ENCODE assay signal across 10 cellular contexts in genomic region chr5:35246928-35247644, GRCh38. TPM values are rescaled to one million over a fixed set of nuclear protein-coding genes. Genes with fewer than 3 reads are reported as not detected.
DNase-seq lines count a peak whose midpoint lies in the region; ATAC-seq and TF ChIP-seq lines count a peak whose summit lies in the region.
"Had no signal": no experiment of that assay in that cellular context is flagged by ENCODE, and none has a peak within 500 bp of the region (broad histone marks: within the 10 kb centered on the region; RNA-seq: fewer than 3 reads in every experiment).

No MANE protein-coding gene starts in this region.

- no peak overlapping the region for H3K4me2 ChIP-seq in OCI-LY7 (ENCODE audit: low read length)

- CTCF ChIA-PET in OCI-LY7 (lab: Charles Lee; ENCODE audit: unreplicated experiment), result no interaction called here

- H3K9ac ChIP-seq in duodenal mucosa (ENCODE audit: low read depth in 1 of 2, low read length in 2 of 2), result peak overlapping the region in 1 of 2 donors; percentile 30

- peaks cover 24 to 29% of the 10 kb centered on the region in 2 donors for H3K4me1 ChIP-seq in duodenal mucosa (ENCODE audit: control insufficient read depth in 1 of 2, insufficient read depth in 2 of 2, low read length in 2 of 2)
- no peaks in the 10 kb centered on the region for H3K4me1 ChIP-seq in mucosa of descending colon (ENCODE audit: low read depth)
- no peaks in the 10 kb centered on the region for H3K4me1 ChIP-seq in OCI-LY7 (ENCODE audit: insufficient read depth, low read length, poor library complexity, severe bottlenecking)

- H3K9me3 ChIP-seq in duodenal mucosa (ENCODE audit: control insufficient read depth in 1 of 2, low read length in 2 of 2) (no peaks in the 10 kb centered on the region), mucosa of descending colon (no peaks in the 10 kb centered on the region), OCI-LY7 (ENCODE audit: low read length) (no peaks in the 10 kb centered on the region)
- H3K9me3 ChIP-seq: upper lobe of right lung had no signal

- H3K4me3 ChIP-seq in duodenal mucosa (ENCODE audit: low read depth in 1 of 2, low read length in 2 of 2), result peak overlapping the region in 1 of 2 donors; percentile 18
- H3K4me3 ChIP-seq in mucosa of descending colon, result no peak overlapping the region
- H3K4me3 ChIP-seq in OCI-LY7 (ENCODE audit: low read depth, low read length, poor library complexity, severe bottlenecking), result no peak overlapping the region
- H3K4me3 ChIP-seq: upper lobe of right lung had no signal

- ATAC-seq in Right ventricle myocardium superior (ENCODE audit: poor library complexity) (peak; percentile 83), mucosa of descending colon (peak; percentile 85), HG03460 (IDR thresholded peaks at IDR 0.05; ENCODE audit: unreplicated experiment) (no peak)
- ATAC-seq: upper lobe of right lung had no signal

- H3K36me3 ChIP-seq in duodenal mucosa (ENCODE audit: control insufficient read depth in 1 of 2, insufficient read depth in 2 of 2, low read length in 2 of 2) (no peaks in the 10 kb centered on the region), mucosa of descending colon (ENCODE audit: low read depth) (no peaks in the 10 kb centered on the region), OCI-LY7 (ENCODE audit: insufficient read depth, low read length) (no peaks in the 10 kb centered on the region)
- H3K36me3 ChIP-seq: upper lobe of right lung had no signal

- H3K9me2 ChIP-seq in OCI-LY7 (ENCODE audit: insufficient read depth, low read length), result no peaks in the 10 kb centered on the region

- no peaks in the 10 kb centered on the region for H3K27me3 ChIP-seq in duodenal mucosa (ENCODE audit: control insufficient read depth in 1 of 2, insufficient read depth in 2 of 2, low read length in 2 of 2)
- H3K27me3 ChIP-seq: upper lobe of right lung had no signal

- intact Hi-C loops in Right ventricle myocardium superior (cut with DNase I), result no loop called here
- intact Hi-C loops in cardiac septum (cut with DNase I), result no loop called here
- intact Hi-C loops in mucosa of descending colon (cut with DNase I, micrococcal nuclease), result loop anchor here in 1 of 2 donors (5.0 kb wide), 1 partner anchor 155 kb away; no protein-coding TSS in a partner anchor
- intact Hi-C loops in OCI-LY7 (cut with micrococcal nuclease; ENCODE audit: unreplicated experiment), result loop anchor here (10.0 kb wide), 1 partner anchor 698 kb away; no protein-coding TSS in a partner anchor

- TF ChIP-seq CTCF in mucosa of descending colon (IDR thresholded peaks at IDR 0.05), result no peak
- TF ChIP-seq CTCF in OCI-LY7 (conservative IDR thresholded peaks at IDR 0.05; ENCODE audit: low read length), result no peak

- DNase-seq in Right ventricle myocardium superior, result peak; percentile 77
- no peak for DNase-seq in cardiac septum (ENCODE audit: low spot score)
- DNase-seq in mucosa of descending colon, result peak; percentile 61 to 72 (median 65)
- DNase-seq in activated CD8-positive, alpha-beta memory T cell treated with anti-CD3 and anti-CD28 coated beads for 24 hours, result no peak
- no peak for DNase-seq in OCI-LY7 (ENCODE audit: low spot score)
- no peak for DNase-seq in activated CD4-positive, alpha-beta T cell treated with anti-CD3 and anti-CD28 coated beads, Interleukin-2, amount 50 U/mL, for 4 hours
- DNase-seq: activated effector memory CD4-positive, alpha-beta T cell treated with anti-CD3 and anti-CD28 coated beads, Interleukin-2, amount 50 U/mL, for 16 hours; upper lobe of right lung had no signal

- H3K79me2 ChIP-seq in OCI-LY7 (ENCODE audit: insufficient read depth, low read depth, low read length), result no peaks in the 10 kb centered on the region

- peak overlapping the region; percentile 32 for H3K27ac ChIP-seq in duodenal mucosa (ENCODE audit: low read depth, low read length)
- no peak overlapping the region for H3K27ac ChIP-seq in OCI-LY7 (ENCODE audit: low read depth, low read length, poor library complexity, severe bottlenecking)
- H3K27ac ChIP-seq: upper lobe of right lung had no signal

- no TSS peak for BruUV-seq in OCI-LY7 (replicated peaks; lab: Mats Ljungman, UMichigan)

- no peak overlapping the region for H2AFZ ChIP-seq in OCI-LY7 (ENCODE audit: low read length)

- H4K20me1 ChIP-seq in OCI-LY7 (ENCODE audit: insufficient read depth, low read length), result no peaks in the 10 kb centered on the region

- POLR2A ChIA-PET in OCI-LY7 (lab: Charles Lee), result no interaction called here

RNA-seq across cellular contexts. Expression of gene PRLR, which starts 16.8 kb away (rescaled TPM):
- total RNA-seq in Right ventricle myocardium superior (0.86 TPM), cardiac septum (0.30 TPM), mucosa of descending colon (10 to 100 TPM; 10.3 to 47.1 (median 35.8) TPM), OCI-LY7 (2022) (not detected in 2 replicates)
- total RNA-seq in OCI-LY7 (2014; rRNA removed; shearing (Covaris generic)), result not detected in 2 replicates

Comparison
In these comparisons a context has a peak if more than half of its experiments do, and no peak if none do; other contexts are left out.
1. DNase-seq: peak in Right ventricle myocardium superior (single experiment) and mucosa of descending colon (3 of 3); none in cardiac septum (single experiment), activated CD8-positive, alpha-beta memory T cell treated with anti-CD3 and anti-CD28 coated beads for 24 hours (single experiment), OCI-LY7 (single experiment) and activated CD4-positive, alpha-beta T cell treated with anti-CD3 and anti-CD28 coated beads, Interleukin-2, amount 50 U/mL, for 4 hours (0 of 2).